ENCODE assay signal across 11 cellular contexts in the genomic region with DNA sequence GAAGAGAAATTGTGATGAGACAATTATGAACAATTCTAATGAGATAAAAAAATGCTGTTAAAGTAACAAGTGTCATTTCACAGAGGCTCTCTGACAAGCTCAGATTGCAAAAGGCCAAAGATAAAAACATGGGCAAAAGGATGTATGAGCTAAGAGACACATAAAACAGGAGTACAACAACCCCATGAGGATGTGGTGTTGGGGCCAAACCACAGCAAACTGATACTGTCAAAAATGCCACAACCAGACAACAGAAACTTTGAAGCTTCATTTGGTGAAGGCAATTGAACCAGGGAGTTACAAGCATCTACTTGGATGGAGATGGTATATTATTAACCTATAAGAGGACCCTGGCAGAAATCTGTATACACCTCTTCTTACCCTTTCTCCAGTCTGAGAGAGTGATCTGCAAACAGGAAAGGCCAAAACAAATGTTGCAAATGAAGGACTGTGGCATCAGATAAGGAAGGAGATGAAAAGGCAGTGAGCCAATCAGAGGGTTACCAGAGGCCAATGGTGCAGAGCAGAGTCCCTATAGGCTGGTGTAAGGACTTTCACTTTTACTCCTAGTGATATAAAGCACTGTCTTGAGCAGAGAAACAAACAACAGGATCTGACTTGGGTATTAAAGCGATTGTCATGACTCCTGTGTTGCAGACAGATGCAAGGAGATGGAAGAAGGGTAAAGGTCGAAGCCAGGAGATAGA.
A peak's percentile ranks its signal among the peaks of the same experiment; 100 is the strongest.
DNase-seq lines count a peak whose midpoint lies in the region; ATAC-seq lines count a peak whose summit lies in the region.
"Had no signal": no experiment of that assay in that cellular context is flagged by ENCODE, and none has a peak within 500 bp of the region (broad histone marks: within the 10 kb centered on the region; RNA-seq: fewer than 3 reads in every experiment).

No MANE protein-coding gene starts in this region.

- H3K4me1 Mint-ChIP-seq in activated naive CD4-positive, alpha-beta T cell treated with anti-CD3 and anti-CD28 coated beads for 36 hours (ENCODE audit: low read depth), result peaks cover 16% of the 10 kb centered on the region
- peaks cover 27% of the 10 kb centered on the region for H3K4me1 Mint-ChIP-seq in activated T-helper 1 cell treated with anti-CD3 and anti-CD28 coated beads, Interleukin-12 subunit alpha, Interleukin-12 subunit beta, Interleukin-2, Interleukin-4 antibody, amounts not matched to agents 30 ng/mL and 10 ng/mL and 1 ng/mL, durations not matched to agents 14 hours and 24 hours and 36 hours (ENCODE audit: low read depth)
- peaks cover 8% of the 10 kb centered on the region for H3K4me1 Mint-ChIP-seq in stimulated activated effector memory CD8-positive, alpha-beta T cell treated with anti-CD3 and anti-CD28 coated beads, Interleukin-12 subunit alpha, Interleukin-12 subunit beta, amount 100 ng/mL, for 72 hours

- no peak overlapping the region for H3K27ac Mint-ChIP-seq in activated naive CD4-positive, alpha-beta T cell treated with anti-CD3 and anti-CD28 coated beads for 36 hours
- peak overlapping the region; percentile 46 for H3K27ac Mint-ChIP-seq in activated T-helper 1 cell treated with anti-CD3 and anti-CD28 coated beads, Interleukin-12 subunit alpha, Interleukin-12 subunit beta, Interleukin-2, Interleukin-4 antibody, amounts not matched to agents 30 ng/mL and 10 ng/mL and 1 ng/mL, durations not matched to agents 14 hours and 24 hours and 36 hours
- peak overlapping the region; percentile 3 for H3K27ac Mint-ChIP-seq in stimulated activated effector memory CD8-positive, alpha-beta T cell treated with anti-CD3 and anti-CD28 coated beads, Interleukin-12 subunit alpha, Interleukin-12 subunit beta, amount 100 ng/mL, for 72 hours
- H3K27ac Mint-ChIP-seq: stimulated activated naive CD8-positive, alpha-beta T cell treated with anti-CD3 and anti-CD28 coated beads, Interleukin-15, Interleukin-2, amounts not matched to agents 100 ng/mL and 50 ng/mL, for 24 hours had no signal

- peak; percentile 49 for DNase-seq in activated naive CD4-positive, alpha-beta T cell treated with anti-CD3 and anti-CD28 coated beads for 36 hours
- DNase-seq in activated naive CD4-positive, alpha-beta T cell treated with anti-CD3 and anti-CD28 coated beads, Interleukin-2, amount 50 U/mL, for 16 hours, result no peak
- peak; percentile 34 for DNase-seq in NAMALWA (ENCODE audit: low spot score)
- peak; percentile 36 for DNase-seq in activated T-helper 1 cell treated with anti-CD3 and anti-CD28 coated beads, Interleukin-12 subunit alpha, Interleukin-12 subunit beta, Interleukin-2, Interleukin-4 antibody, amounts not matched to agents 30 ng/mL and 10 ng/mL and 1 ng/mL, durations not matched to agents 14 hours and 24 hours and 36 hours (ENCODE audit: low spot score)
- peak in 1 of 2 donors; percentile 48 for DNase-seq in stimulated activated effector memory CD8-positive, alpha-beta T cell treated with anti-CD3 and anti-CD28 coated beads, Interleukin-12 subunit alpha, Interleukin-12 subunit beta, amount 100 ng/mL, for 72 hours (ENCODE audit: low spot score in 2 of 2)
- DNase-seq in NCI-H187 (lab: John Stamatoyannopoulos, UW), result no peak
- DNase-seq in NCI-H1048 (lab: John Stamatoyannopoulos, UW), result no peak
- DNase-seq in posterior vena cava (ENCODE audit: low spot score), result no peak
- DNase-seq: heart right ventricle, NCI-H1092 had no signal

- ATAC-seq in stimulated activated effector memory CD8-positive, alpha-beta T cell treated with anti-CD3 and anti-CD28 coated beads, Interleukin-12 subunit alpha, Interleukin-12 subunit beta, amount 100 ng/mL, for 72 hours, result peak; percentile 85

- CTCF ChIA-PET in activated naive CD4-positive, alpha-beta T cell treated with anti-CD3 and anti-CD28 coated beads for 36 hours (lab: Charles Lee), result interaction anchor here (0.5 kb wide), 1 partner anchor 411 kb away, joined by 3 read pairs; no protein-coding TSS in a partner anchor

- H3K9me3 Mint-ChIP-seq in activated naive CD4-positive, alpha-beta T cell treated with anti-CD3 and anti-CD28 coated beads for 36 hours, result no peaks in the 10 kb centered on the region
- no peaks in the 10 kb centered on the region for H3K9me3 Mint-ChIP-seq in activated T-helper 1 cell treated with anti-CD3 and anti-CD28 coated beads, Interleukin-12 subunit alpha, Interleukin-12 subunit beta, Interleukin-2, Interleukin-4 antibody, amounts not matched to agents 30 ng/mL and 10 ng/mL and 1 ng/mL, durations not matched to agents 14 hours and 24 hours and 36 hours
- H3K9me3 Mint-ChIP-seq in stimulated activated effector memory CD8-positive, alpha-beta T cell treated with anti-CD3 and anti-CD28 coated beads, Interleukin-12 subunit alpha, Interleukin-12 subunit beta, amount 100 ng/mL, for 72 hours, result no peaks in the 10 kb centered on the region

- intact Hi-C loops in activated naive CD4-positive, alpha-beta T cell treated with anti-CD3 and anti-CD28 coated beads for 36 hours (cut with micrococcal nuclease), result loop anchor here (5.0 kb wide), 1 partner anchor 45 kb away; no protein-coding TSS in a partner anchor
- intact Hi-C loops in activated T-helper 1 cell treated with anti-CD3 and anti-CD28 coated beads, Interleukin-12 subunit alpha, Interleukin-12 subunit beta, Interleukin-2, Interleukin-4 antibody, amounts not matched to agents 30 ng/mL and 10 ng/mL and 1 ng/mL, durations not matched to agents 14 hours and 24 hours and 36 hours (cut with micrococcal nuclease), result no loop called here
- intact Hi-C loops in posterior vena cava (cut with DNase I), result no loop called here

- H3K36me3 Mint-ChIP-seq in activated naive CD4-positive, alpha-beta T cell treated with anti-CD3 and anti-CD28 coated beads for 36 hours (ENCODE audit: low read depth), result no peaks in the 10 kb centered on the region
- H3K36me3 Mint-ChIP-seq in activated T-helper 1 cell treated with anti-CD3 and anti-CD28 coated beads, Interleukin-12 subunit alpha, Interleukin-12 subunit beta, Interleukin-2, Interleukin-4 antibody, amounts not matched to agents 30 ng/mL and 10 ng/mL and 1 ng/mL, durations not matched to agents 14 hours and 24 hours and 36 hours (ENCODE audit: low read depth), result no peaks in the 10 kb centered on the region
- H3K36me3 Mint-ChIP-seq in stimulated activated effector memory CD8-positive, alpha-beta T cell treated with anti-CD3 and anti-CD28 coated beads, Interleukin-12 subunit alpha, Interleukin-12 subunit beta, amount 100 ng/mL, for 72 hours, result no peaks in the 10 kb centered on the region

- H3K27me3 Mint-ChIP-seq in activated naive CD4-positive, alpha-beta T cell treated with anti-CD3 and anti-CD28 coated beads for 36 hours (ENCODE audit: low read depth), result peaks cover 2% of the 10 kb centered on the region
- H3K27me3 Mint-ChIP-seq in activated T-helper 1 cell treated with anti-CD3 and anti-CD28 coated beads, Interleukin-12 subunit alpha, Interleukin-12 subunit beta, Interleukin-2, Interleukin-4 antibody, amounts not matched to agents 30 ng/mL and 10 ng/mL and 1 ng/mL, durations not matched to agents 14 hours and 24 hours and 36 hours (ENCODE audit: insufficient read depth), result peaks cover 2% of the 10 kb centered on the region
- H3K27me3 Mint-ChIP-seq: stimulated activated naive CD8-positive, alpha-beta T cell treated with anti-CD3 and anti-CD28 coated beads, Interleukin-15, Interleukin-2, amounts not matched to agents 100 ng/mL and 50 ng/mL, for 24 hours had no signal

- no peak overlapping the region for H3K4me3 Mint-ChIP-seq in activated naive CD4-positive, alpha-beta T cell treated with anti-CD3 and anti-CD28 coated beads for 36 hours
- H3K4me3 Mint-ChIP-seq in activated T-helper 1 cell treated with anti-CD3 and anti-CD28 coated beads, Interleukin-12 subunit alpha, Interleukin-12 subunit beta, Interleukin-2, Interleukin-4 antibody, amounts not matched to agents 30 ng/mL and 10 ng/mL and 1 ng/mL, durations not matched to agents 14 hours and 24 hours and 36 hours, result peak overlapping the region; percentile 27
- no peak overlapping the region for H3K4me3 Mint-ChIP-seq in stimulated activated effector memory CD8-positive, alpha-beta T cell treated with anti-CD3 and anti-CD28 coated beads, Interleukin-12 subunit alpha, Interleukin-12 subunit beta, amount 100 ng/mL, for 72 hours
- H3K4me3 Mint-ChIP-seq: stimulated activated naive CD8-positive, alpha-beta T cell treated with anti-CD3 and anti-CD28 coated beads, Interleukin-15, Interleukin-2, amounts not matched to agents 100 ng/mL and 50 ng/mL, for 24 hours had no signal

Comparison
In these comparisons a context has a peak if more than half of its experiments do, and no peak if none do; other contexts are left out.
1. DNase-seq: peak in activated naive CD4-positive, alpha-beta T cell treated with anti-CD3 and anti-CD28 coated beads for 36 hours (single experiment), NAMALWA (single experiment) and activated T-helper 1 cell treated with anti-CD3 and anti-CD28 coated beads, Interleukin-12 subunit alpha, Interleukin-12 subunit beta, Interleukin-2, Interleukin-4 antibody, amounts not matched to agents 30 ng/mL and 10 ng/mL and 1 ng/mL, durations not matched to agents 14 hours and 24 hours and 36 hours (single experiment); none in activated naive CD4-positive, alpha-beta T cell treated with anti-CD3 and anti-CD28 coated beads, Interleukin-2, amount 50 U/mL, for 16 hours (single experiment), NCI-H187 (0 of 2), NCI-H1048 (single experiment) and posterior vena cava (single experiment).